In the genomic region with DNA sequence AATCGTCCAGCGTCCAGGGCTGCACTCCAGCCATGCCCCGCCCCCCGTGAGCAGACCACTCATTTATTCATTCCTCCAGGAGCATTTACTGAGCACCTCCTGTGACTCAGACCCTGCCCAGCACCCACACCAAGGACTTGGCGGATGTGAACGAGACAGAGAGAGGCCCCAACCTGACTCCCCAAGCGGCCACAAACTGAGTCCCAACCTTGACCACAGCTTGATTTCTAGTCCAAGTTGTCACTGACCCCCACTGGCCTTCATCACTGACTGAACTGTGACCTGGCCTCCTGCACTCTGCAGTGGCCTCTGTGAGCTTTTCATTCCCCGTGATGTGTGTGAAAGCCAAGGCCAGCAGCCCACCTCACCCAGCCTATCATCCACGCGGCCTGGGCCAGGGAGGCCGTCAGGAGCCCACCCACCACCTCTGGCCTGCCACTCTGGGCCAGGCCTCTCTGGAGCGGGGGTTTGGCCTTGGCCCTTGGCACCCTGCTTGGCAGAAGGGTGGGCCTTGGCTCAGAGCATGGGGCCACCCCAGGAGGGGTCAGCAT, we compare ENCODE assay signal across 15 cellular contexts. TPM values are rescaled to one million over a fixed set of nuclear protein-coding genes. Genes with fewer than 3 reads are reported as not detected.
DNase-seq lines count a peak whose midpoint lies in the region; ATAC-seq and TF ChIP-seq lines count a peak whose summit lies in the region.
"Had no signal": no experiment of that assay in that cellular context is flagged by ENCODE, and none has a peak within 500 bp of the region (broad histone marks: within the 10 kb centered on the region; RNA-seq: fewer than 3 reads in every experiment).

No MANE protein-coding gene starts in this region.

- H3K27me3 ChIP-seq in PC-3 (ENCODE audit: low read length) (no peaks in the 10 kb centered on the region), mammary epithelial cell (ENCODE audit: insufficient read depth, low read length) (no peaks in the 10 kb centered on the region), trophoblast cell (ENCODE audit: insufficient read depth, low read length) (no peaks in the 10 kb centered on the region)
- H3K27me3 ChIP-seq: left lung had no signal

- H3K9me2 ChIP-seq in PC-3 (replicated peaks; ENCODE audit: low read length): no peaks in the 10 kb centered on the region

- H3K36me3 ChIP-seq in PC-3 (ENCODE audit: low read depth, low read length) (no peaks in the 10 kb centered on the region), mammary epithelial cell (ENCODE audit: insufficient read depth, low read length) (no peaks in the 10 kb centered on the region), trophoblast cell (ENCODE audit: control insufficient read depth in 1 of 2, insufficient read depth in 2 of 2, low read length in 2 of 2) (no peaks in the 10 kb centered on the region)
- H3K36me3 ChIP-seq: left lung had no signal

- H3K4me1 ChIP-seq in PC-3 (ENCODE audit: insufficient read depth, low read length) (peaks cover 17% of the 10 kb centered on the region), mammary epithelial cell (ENCODE audit: insufficient read depth, low read length) (peaks cover 9% of the 10 kb centered on the region), trophoblast cell (ENCODE audit: control insufficient read depth in 1 of 2, insufficient read depth in 2 of 2, low read length in 2 of 2) (peaks cover 0 to 5% of the 10 kb centered on the region in 2 experiments)

- peak overlapping the region; percentile 74 for H3K27ac Mint-ChIP-seq in activated T-cell treated with anti-CD3 and anti-CD28 coated beads, Interleukin-2, amount 50 U/mL, for 24 hours

- no peak overlapping the region for H3K4ac ChIP-seq in trophoblast cell (ENCODE audit: low read depth, low read length)

- H4K20me1 ChIP-seq in PC-3 (ENCODE audit: low read length) (no peaks in the 10 kb centered on the region), mammary epithelial cell (ENCODE audit: insufficient read depth, low read length) (no peaks in the 10 kb centered on the region)

- H3K14ac ChIP-seq in trophoblast cell (ENCODE audit: low read length): no peak overlapping the region

- peak overlapping the region; percentile 4 for H3K4me2 ChIP-seq in PC-3 (ENCODE audit: low read length)
- no peak overlapping the region for H3K4me2 ChIP-seq in mammary epithelial cell (ENCODE audit: insufficient read depth, low read depth, low read length)
- H3K4me2 ChIP-seq in trophoblast cell (ENCODE audit: low read length): no peak overlapping the region

- intact Hi-C loops in PC-3 (cut with micrococcal nuclease): no loop called here
- intact Hi-C loops in mammary epithelial cell (cut with micrococcal nuclease): no loop called here

- POLR2A ChIA-PET in PC-3 (lab: Charles Lee; ENCODE audit: unreplicated experiment): no interaction called here

- dilution Hi-C loops in mammary epithelial cell (cut with HindIII; ENCODE audit: low sequenced_read_pairs): loop anchor here (25.0 kb wide), 1 partner anchor 263 kb away; no protein-coding TSS in a partner anchor

- no peak overlapping the region for H4K8ac ChIP-seq in trophoblast cell (ENCODE audit: low read depth, low read length)

- in situ Hi-C loops in mammary epithelial cell (cut with MboI; ENCODE audit: low sequenced_read_pairs in 2 of 2): loop anchor here (10.0 to 25.0 kb wide), 2 partner anchors 85 to 263 kb away; no protein-coding TSS in a partner anchor

- H3K4me3 Mint-ChIP-seq in activated T-cell treated with anti-CD3 and anti-CD28 coated beads, Interleukin-2, amount 50 U/mL, for 24 hours: peak overlapping the region; percentile 18
- H3K4me3 Mint-ChIP-seq in activated T-cell treated with anti-CD3 and anti-CD28 coated beads, Interleukin-2, amount 50 U/mL, for 4 hours: no peak overlapping the region

- H3K23ac ChIP-seq in trophoblast cell (ENCODE audit: low read length): no peak overlapping the region

- H4K91ac ChIP-seq in trophoblast cell (ENCODE audit: low read depth, low read length): peak overlapping the region; percentile 25

- H3F3A ChIP-seq in PC-3 (ENCODE audit: low read length, unreplicated experiment): no peaks in the 10 kb centered on the region

- H4K12ac ChIP-seq in trophoblast cell (ENCODE audit: low read depth, low read length): no peak overlapping the region

- no peak overlapping the region for H2BK120ac ChIP-seq in trophoblast cell (ENCODE audit: insufficient read depth, low read length, poor library complexity)

- no peaks in the 10 kb centered on the region for H3K9me3 Mint-ChIP-seq in activated T-cell treated with anti-CD3 and anti-CD28 coated beads, Interleukin-2, amount 50 U/mL, for 24 hours
- H3K9me3 Mint-ChIP-seq in activated T-cell treated with anti-CD3 and anti-CD28 coated beads, Interleukin-2, amount 50 U/mL, for 4 hours: no peaks in the 10 kb centered on the region

- H3K27me3 Mint-ChIP-seq in activated T-cell treated with anti-CD3 and anti-CD28 coated beads, Interleukin-2, amount 50 U/mL, for 24 hours: no peaks in the 10 kb centered on the region
- H3K27me3 Mint-ChIP-seq in activated T-cell treated with anti-CD3 and anti-CD28 coated beads, Interleukin-2, amount 50 U/mL, for 4 hours (ENCODE audit: low read depth): no peaks in the 10 kb centered on the region

- peaks cover 89% of the 10 kb centered on the region for H3K4me1 Mint-ChIP-seq in activated T-cell treated with anti-CD3 and anti-CD28 coated beads, Interleukin-2, amount 50 U/mL, for 24 hours (ENCODE audit: low read depth)
- H3K4me1 Mint-ChIP-seq in activated T-cell treated with anti-CD3 and anti-CD28 coated beads, Interleukin-2, amount 50 U/mL, for 4 hours (ENCODE audit: low read depth): peaks cover 42% of the 10 kb centered on the region

- H3K18ac ChIP-seq in trophoblast cell (ENCODE audit: low read length): no peak overlapping the region

- H3K9ac ChIP-seq in PC-3 (ENCODE audit: low read length): no peak overlapping the region
- H3K9ac ChIP-seq in mammary epithelial cell (ENCODE audit: insufficient read depth, low read length): no peak overlapping the region
- no peak overlapping the region for H3K9ac ChIP-seq in trophoblast cell (ENCODE audit: low read length)

- no peak for ATAC-seq in activated T-cell treated with anti-CD3 and anti-CD28 coated beads, Interleukin-2, amount 50 U/mL, for 4 hours
- ATAC-seq in PC-3: peak; percentile 76
- ATAC-seq in HG03095 (IDR thresholded peaks at IDR 0.05; ENCODE audit: unreplicated experiment): no peak
- ATAC-seq in omental fat pad (ENCODE audit: low FRiP score): no peak
- ATAC-seq: left lung had no signal

- H3K4me3 ChIP-seq in PC-3 (ENCODE audit: low read length) (no peak overlapping the region), mammary epithelial cell (replicated peaks in 1 of 3; ENCODE audit: insufficient read depth in 1 of 3, low read depth in 2 of 3, low read length in 3 of 3) (no peak overlapping the region), trophoblast cell (ENCODE audit: low read depth, low read length) (no peak overlapping the region)
- H3K4me3 ChIP-seq: dorsolateral prefrontal cortex, left lung, SK-N-MC had no signal

- 59% methylated on average over 10 of the region's 12 CpGs for WGBS in mammary epithelial cell (ENCODE audit: low coverage, missing lambda C conversion rate)
- WGBS in trophoblast cell (ENCODE audit: extremely low coverage, insufficient coverage, insufficient read length): no CpG with 5 or more reads among the region's 12 CpGs

- BruUV-seq in PC-3 (replicated peaks; lab: Mats Ljungman, UMichigan) (no TSS peak), mammary epithelial cell (replicated peaks; lab: Mats Ljungman, UMichigan) (no TSS peak)

- H3K9me3 ChIP-seq in PC-3 (ENCODE audit: low read length): no peaks in the 10 kb centered on the region
- no peaks in the 10 kb centered on the region for H3K9me3 ChIP-seq in mammary epithelial cell (replicated peaks; ENCODE audit: insufficient read depth, low read length)
- no peaks in the 10 kb centered on the region for H3K9me3 ChIP-seq in trophoblast cell (ENCODE audit: insufficient read depth, low read depth, low read length)
- H3K9me3 ChIP-seq: left lung had no signal

- no peak for DNase-seq in activated T-cell treated with anti-CD3 and anti-CD28 coated beads, Interleukin-2, amount 50 U/mL, for 24 hours
- no peak for DNase-seq in activated T-cell treated with anti-CD3 and anti-CD28 coated beads, Interleukin-2, amount 50 U/mL, for 4 hours
- DNase-seq in PC-3: peak; percentile 60
- peak; percentile 32 for DNase-seq in mammary epithelial cell
- no peak for DNase-seq in trophoblast cell
- DNase-seq in cerebellar nuclear complex (lab: John Stamatoyannopoulos, UW): no peak
- no peak for DNase-seq in omental fat pad (ENCODE audit: low spot score)
- DNase-seq: activated CD4-positive, alpha-beta T cell treated with anti-CD3 and anti-CD28 coated beads, Interleukin-2, amount 50 U/mL, for 1 hour; activated naive CD4-positive, alpha-beta T cell treated with anti-CD3 and anti-CD28 coated beads, Interleukin-2, amount 50 U/mL, for 16 hours; dorsolateral prefrontal cortex; left lung; MV-4-11; NCI-H69 had no signal

- no peak overlapping the region for H2BK5ac ChIP-seq in trophoblast cell (ENCODE audit: low read depth, low read length, poor library complexity)

- no peak for TF ChIP-seq CTCF in PC-3 (conservative IDR thresholded peaks at IDR 0.05; ENCODE audit: low read depth, low read length)
- no peak for TF ChIP-seq CTCF in mammary epithelial cell (conservative IDR thresholded peaks at IDR 0.05 in 1 of 2, IDR thresholded peaks at IDR 0.05 in 1 of 2; ENCODE audit: extremely low read depth in 1 of 2, insufficient read depth in 1 of 2, low read depth in 1 of 2, low read length in 2 of 2)
- TF ChIP-seq CTCF in omental fat pad (IDR thresholded peaks at IDR 0.05): no peak

- H3K79me2 ChIP-seq in PC-3 (ENCODE audit: low read length) (no peaks in the 10 kb centered on the region), mammary epithelial cell (ENCODE audit: insufficient read depth, low read length) (no peaks in the 10 kb centered on the region), trophoblast cell (ENCODE audit: control insufficient read depth, insufficient read depth, low read length, poor library complexity) (no peaks in the 10 kb centered on the region)

- H2AK5ac ChIP-seq in trophoblast cell (ENCODE audit: low read length): no peak overlapping the region

- no peak overlapping the region for H2BK12ac ChIP-seq in trophoblast cell (ENCODE audit: low read length)

- no peaks in the 10 kb centered on the region for H3K79me1 ChIP-seq in trophoblast cell (ENCODE audit: low read length)

- H3K27ac ChIP-seq in PC-3 (ENCODE audit: low read length): no peak overlapping the region
- H3K27ac ChIP-seq in mammary epithelial cell (ENCODE audit: insufficient read depth, low read depth, low read length): no peak overlapping the region
- no peak overlapping the region for H3K27ac ChIP-seq in trophoblast cell (ENCODE audit: low read depth, low read length)
- H3K27ac ChIP-seq: dorsolateral prefrontal cortex, left lung, SK-N-MC had no signal

- H2AFZ ChIP-seq in PC-3 (ENCODE audit: low read length) (peak overlapping the region; percentile 37; the same call in 1 of the 2 replicates), mammary epithelial cell (ENCODE audit: low read depth, low read length) (no peak overlapping the region), trophoblast cell (ENCODE audit: insufficient read depth, low read length, poor library complexity) (no peak overlapping the region)

- CTCF ChIA-PET in PC-3 (lab: Charles Lee): no interaction called here
- CTCF ChIA-PET in mammary epithelial cell (lab: Charles Lee; ENCODE audit: low non-redundant PET): no interaction called here

- H3K36me3 Mint-ChIP-seq in activated T-cell treated with anti-CD3 and anti-CD28 coated beads, Interleukin-2, amount 50 U/mL, for 24 hours (ENCODE audit: low read depth): peaks cover 96% of the 10 kb centered on the region
- H3K36me3 Mint-ChIP-seq in activated T-cell treated with anti-CD3 and anti-CD28 coated beads, Interleukin-2, amount 50 U/mL, for 4 hours (ENCODE audit: insufficient read depth): peaks cover 6% of the 10 kb centered on the region

RNA-seq across cellular contexts. Expression of gene RUNX3, which starts 19.3 kb away (rescaled TPM):
- total RNA-seq in activated T-cell treated with anti-CD3 and anti-CD28 coated beads, Interleukin-2, amount 50 U/mL, for 4 hours: 100 to 1,000 TPM; 236 to 264 (median 258) TPM
- 2.8 and 3.7 TPM in 2 replicates for total RNA-seq in PC-3 (2014; rRNA removed)
- total RNA-seq in mammary epithelial cell: 1 to 10 TPM in 1 of 2 donors, under 1 TPM in 1; 0.42 to 2.8 TPM
- polyA plus RNA-seq in mammary epithelial cell: 0.59 TPM
- 2.0 TPM for polyA minus RNA-seq in mammary epithelial cell
- 0.03 and 0.11 TPM in 2 replicates for polyA plus RNA-seq in trophoblast cell (2013)
- total RNA-seq in omental fat pad: 1 to 10 TPM; 1.6 to 6.7 (median 3.8) TPM

Comparison
In these comparisons a context has a peak if more than half of its experiments do, and no peak if none do; other contexts are left out.
1. DNase-seq: peak in PC-3 (single experiment) and mammary epithelial cell (single experiment); none in activated T-cell treated with anti-CD3 and anti-CD28 coated beads, Interleukin-2, amount 50 U/mL, for 24 hours (single experiment), activated T-cell treated with anti-CD3 and anti-CD28 coated beads, Interleukin-2, amount 50 U/mL, for 4 hours (single experiment), trophoblast cell (0 of 2), cerebellar nuclear complex (0 of 2) and omental fat pad (single experiment).
2. RNA of gene RUNX3, which starts 19.3 kb away (total RNA-seq): 236 to 264 TPM in activated T-cell treated with anti-CD3 and anti-CD28 coated beads, Interleukin-2, amount 50 U/mL, for 4 hours; 1.6 to 6.7 TPM in omental fat pad, 2.8 to 3.7 TPM in PC-3 and 0.42 to 2.8 TPM in mammary epithelial cell; every median in the first group is over 10 times any median in the second.